ENCODE assay signal across 24 cellular contexts in the genomic region with DNA sequence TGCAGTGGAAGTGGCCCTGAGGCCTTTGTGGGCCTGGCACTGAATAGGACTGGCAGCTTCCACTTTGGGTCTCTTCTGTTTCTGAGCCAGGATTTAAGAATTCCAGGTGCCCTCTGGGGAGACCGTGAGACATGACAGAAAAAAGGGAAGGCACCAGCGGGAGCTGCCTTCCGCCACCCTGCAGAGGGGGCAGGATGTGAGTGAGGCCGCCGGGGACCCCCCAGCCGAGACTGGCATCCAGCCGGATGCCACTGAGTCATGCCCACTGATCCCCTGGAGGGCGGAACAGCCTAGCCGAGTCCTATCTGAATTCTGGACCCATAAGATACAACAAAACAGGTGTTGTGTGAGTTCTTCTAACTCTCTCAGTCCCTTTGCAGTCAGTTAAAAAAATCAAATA. TPM values are rescaled to one million over a fixed set of nuclear protein-coding genes. Genes with fewer than 3 reads are reported as not detected.
A peak's percentile ranks its signal among the peaks of the same experiment; 100 is the strongest.
DNase-seq lines count a peak whose midpoint lies in the region; ATAC-seq and TF ChIP-seq lines count a peak whose summit lies in the region.
"Had no signal": no experiment of that assay in that cellular context is flagged by ENCODE, and none has a peak within 500 bp of the region (broad histone marks: within the 10 kb centered on the region; RNA-seq: fewer than 3 reads in every experiment).

No MANE protein-coding gene starts in this region.

- H3K9me3 ChIP-seq in heart left ventricle = no peaks in the 10 kb centered on the region
- no peaks in the 10 kb centered on the region for H3K9me3 ChIP-seq in RWPE2 (ENCODE audit: severe bottlenecking)
- no peaks in the 10 kb centered on the region for H3K9me3 ChIP-seq in neuronal stem cell (replicated peaks in 1 of 2; ENCODE audit: control insufficient read depth in 2 of 2, insufficient read depth in 1 of 2, low read depth in 1 of 2, low read length in 2 of 2)

- H3K36me3 ChIP-seq in heart left ventricle (no peaks in the 10 kb centered on the region), RWPE2 (ENCODE audit: low read depth) (no peaks in the 10 kb centered on the region), neuronal stem cell (replicated peaks in 1 of 2; ENCODE audit: control insufficient read depth in 2 of 2, insufficient read depth in 2 of 2, low read length in 2 of 2) (no peaks in the 10 kb centered on the region)

- no peak overlapping the region for H3K4me3 ChIP-seq in heart left ventricle
- H3K4me3 ChIP-seq in RWPE2 (ENCODE audit: severe bottlenecking) = no peak overlapping the region
- no peak overlapping the region for H3K4me3 ChIP-seq in neuronal stem cell (ENCODE audit: low read length in 2 of 2)
- H3K4me3 ChIP-seq: GM12878, PC-9 had no signal

- 62 to 75% (median 64%) methylated on average over 8 to 9 of the region's 9 CpGs for WGBS in heart left ventricle, 4 donors
- WGBS in neuronal stem cell (ENCODE audit: extremely low coverage in 2 of 2, insufficient read length in 2 of 2, insufficient replicate concordance in 1 of 2), 2 donors = no CpG with 5 or more reads among the region's 9 CpGs

- H3K4me1 Mint-ChIP-seq in activated T-cell treated with anti-CD3 and anti-CD28 coated beads, Interleukin-2, amount 50 U/mL, for 72 hours (ENCODE audit: low read depth) = no peaks in the 10 kb centered on the region

- no peaks in the 10 kb centered on the region for H3K79me1 ChIP-seq in neuronal stem cell (ENCODE audit: low read depth, low read length)

- no peak overlapping the region for H2BK15ac ChIP-seq in neuronal stem cell (ENCODE audit: low read length)

- no peak overlapping the region for H2BK12ac ChIP-seq in neuronal stem cell (ENCODE audit: low read length)

- H2AK5ac ChIP-seq in neuronal stem cell (ENCODE audit: low read depth, low read length) = peak overlapping the region; percentile 5

- H3K27me3 Mint-ChIP-seq in activated T-cell treated with anti-CD3 and anti-CD28 coated beads, Interleukin-2, amount 50 U/mL, for 72 hours (ENCODE audit: low read depth) = peaks cover 19% of the 10 kb centered on the region

- peaks cover 0 to 74% (median 18%) of the 10 kb centered on the region in 9 donors for H3K27me3 ChIP-seq in heart left ventricle
- H3K27me3 ChIP-seq in RWPE2 (ENCODE audit: insufficient read depth, poor library complexity, severe bottlenecking) = peaks cover 16% of the 10 kb centered on the region
- H3K27me3 ChIP-seq in neuronal stem cell (ENCODE audit: control insufficient read depth in 3 of 3, insufficient read depth in 3 of 3, low read depth in 1 of 3, low read length in 3 of 3) = peaks cover 0 to 9% (median 0%) of the 10 kb centered on the region in 3 experiments

- no peak overlapping the region for H3K27ac Mint-ChIP-seq in activated T-cell treated with anti-CD3 and anti-CD28 coated beads, Interleukin-2, amount 50 U/mL, for 72 hours

- DNase-seq in cardiac septum (ENCODE audit: low spot score) = peak; percentile 65
- no peak for DNase-seq in heart left ventricle
- peak; percentile 18 for DNase-seq in RWPE2 (ENCODE audit: low spot score)
- no peak for DNase-seq in neuronal stem cell (ENCODE audit: low spot score)
- no peak for DNase-seq in DMS79 treated with DMSO at 0.1 percent for 48 hours (lab: John Stamatoyannopoulos, UW)
- no peak for DNase-seq in activated T-cell treated with anti-CD3 and anti-CD28 coated beads, Interleukin-2, amount 50 U/mL, for 72 hours
- DNase-seq: 8988T, AML-193, DMS79, IMR-90, NCI-H1105, NCI-H146, NCI-H2029 treated with DMSO at 0.1 percent for 48 hours, NCI-H226, NCI-H510A treated with DMSO at 0.1 percent for 48 hours, NCI-H748 treated with DMSO at 0.1 percent for 48 hours, PC-9, SIG-M5 had no signal

- H3K4ac ChIP-seq in neuronal stem cell (ENCODE audit: low read length) = no peak overlapping the region

- H3K9me3 Mint-ChIP-seq in activated T-cell treated with anti-CD3 and anti-CD28 coated beads, Interleukin-2, amount 50 U/mL, for 72 hours = no peaks in the 10 kb centered on the region

- no peak overlapping the region for H4K8ac ChIP-seq in neuronal stem cell (ENCODE audit: low read depth, low read length)

- H2BK5ac ChIP-seq in neuronal stem cell (ENCODE audit: low read length) = peak overlapping the region; percentile 59

- no peaks in the 10 kb centered on the region for H3K4me1 ChIP-seq in heart left ventricle
- no peaks in the 10 kb centered on the region for H3K4me1 ChIP-seq in RWPE2 (ENCODE audit: insufficient read depth, poor library complexity, severe bottlenecking)
- H3K4me1 ChIP-seq in neuronal stem cell (ENCODE audit: control insufficient read depth in 2 of 2, insufficient read depth in 1 of 2, low read depth in 1 of 2, low read length in 2 of 2) = no peaks in the 10 kb centered on the region

- peak overlapping the region; percentile 53 for H3K18ac ChIP-seq in neuronal stem cell (ENCODE audit: low read length)

- H3K4me3 Mint-ChIP-seq in activated T-cell treated with anti-CD3 and anti-CD28 coated beads, Interleukin-2, amount 50 U/mL, for 72 hours = no peak overlapping the region

- H3K27ac ChIP-seq in heart left ventricle = no peak overlapping the region
- no peak overlapping the region for H3K27ac ChIP-seq in RWPE2 (ENCODE audit: poor library complexity, severe bottlenecking)
- H3K27ac ChIP-seq in neuronal stem cell (replicated peaks; ENCODE audit: low read length) = no peak overlapping the region
- H3K27ac ChIP-seq: KMS-11, PC-9, RWPE1 had no signal

- H3K9ac ChIP-seq in neuronal stem cell (ENCODE audit: low read depth, low read length, poor library complexity) = no peak overlapping the region
- H3K9ac ChIP-seq: KMS-11 had no signal

- no peak overlapping the region for H3K23ac ChIP-seq in neuronal stem cell (ENCODE audit: low read depth, low read length, poor library complexity)

- no peak overlapping the region for H4K91ac ChIP-seq in neuronal stem cell (ENCODE audit: low read depth, low read length, poor library complexity)

- TF ChIP-seq CTCF in heart left ventricle (IDR thresholded peaks at IDR 0.05) (no peak), RWPE2 (IDR thresholded peaks at IDR 0.05; ENCODE audit: poor library complexity, severe bottlenecking) (no peak)

- no peak for TF ChIP-seq POLR2A in heart left ventricle (IDR thresholded peaks at IDR 0.05)

- no peak overlapping the region for H2AFZ ChIP-seq in neuronal stem cell (ENCODE audit: low read length)
- H2AFZ ChIP-seq: PC-9 had no signal

- no peak overlapping the region for H3K14ac ChIP-seq in neuronal stem cell (ENCODE audit: low read length)

- no peaks in the 10 kb centered on the region for H3K36me3 Mint-ChIP-seq in activated T-cell treated with anti-CD3 and anti-CD28 coated beads, Interleukin-2, amount 50 U/mL, for 72 hours (ENCODE audit: insufficient read depth in 2 of 2)

- H3K4me2 ChIP-seq in neuronal stem cell (ENCODE audit: insufficient read depth, low read length, poor library complexity, severe bottlenecking) = no peak overlapping the region
- H3K4me2 ChIP-seq: KMS-11, PC-9 had no signal

- intact Hi-C loops in cardiac septum (cut with DNase I) (no loop called here), heart left ventricle (cut with DNase I) (loop anchor here in 4 of 10 donors (10.0 kb wide), 2 partner anchors 142 to 152 kb away; no protein-coding TSS in a partner anchor)

- ATAC-seq in heart left ventricle (no peak), RWPE2 (ENCODE audit: low read depth) (no peak), GM21723 (IDR thresholded peaks at IDR 0.05; ENCODE audit: unreplicated experiment) (no peak)
- no peak for ATAC-seq in activated T-cell treated with anti-CD3 and anti-CD28 coated beads, Interleukin-2, amount 50 U/mL, for 72 hours (replicated peaks in 1 of 2)
- ATAC-seq: GM12878, SK-N-SH treated with all-trans-retinoic acid at 6 μM for 48 hours had no signal

- no peak overlapping the region for H2BK120ac ChIP-seq in neuronal stem cell (ENCODE audit: low read depth, low read length)

RNA-seq across cellular contexts. Expression of a gene that starts 41.3 kb away (rescaled TPM):
- total RNA-seq in cardiac septum = 0.03 TPM
- under 1 TPM in 2 of 9 donors, not detected in 7; 0.05 to 0.11 TPM for total RNA-seq in heart left ventricle
- not detected for polyA plus RNA-seq in heart left ventricle
- 0.01 TPM for polyA plus RNA-seq in neuronal stem cell (2013, experiment 1 of 2)
- polyA plus RNA-seq in neuronal stem cell (2013, experiment 2 of 2) = 0.01 TPM
- under 1 TPM; 0.14 to 0.95 TPM for total RNA-seq in activated T-cell treated with anti-CD3 and anti-CD28 coated beads, Interleukin-2, amount 50 U/mL, for 72 hours
- total RNA-seq: IMR-90, PC-9 had no signal
- polyA plus RNA-seq: AG04450, IMR-90 had no signal

Comparison
In these comparisons a context has a peak if more than half of its experiments do, and no peak if none do; other contexts are left out.
1. DNase-seq: peak in cardiac septum (single experiment) and RWPE2 (single experiment); none in heart left ventricle (0 of 5), neuronal stem cell (single experiment), DMS79 treated with DMSO at 0.1 percent for 48 hours (single experiment) and activated T-cell treated with anti-CD3 and anti-CD28 coated beads, Interleukin-2, amount 50 U/mL, for 72 hours (0 of 2).